ENCODE assay signal across 29 cellular contexts in the genomic region with DNA sequence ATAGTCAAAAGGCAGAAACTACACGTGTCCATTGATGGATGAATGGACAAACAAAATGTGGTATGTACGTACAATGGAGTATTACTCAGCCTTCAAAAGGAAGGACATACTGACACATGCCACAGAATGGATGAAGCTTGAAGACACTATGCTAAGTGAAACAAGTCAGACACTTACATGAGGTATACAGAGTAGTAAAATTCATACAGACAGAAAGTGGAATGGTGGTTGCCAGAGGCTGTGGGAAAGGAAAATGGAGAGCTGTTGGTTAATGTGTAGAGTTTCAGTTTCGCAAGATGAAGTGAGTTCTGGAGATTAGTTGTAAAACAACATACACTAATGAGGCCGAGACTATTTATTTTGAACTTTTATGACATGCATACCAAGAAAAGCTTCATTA.
"Had no signal": no experiment of that assay in that cellular context is flagged by ENCODE, and none has a peak within 500 bp of the region (broad histone marks: within the 10 kb centered on the region; RNA-seq: fewer than 3 reads in every experiment).

No MANE protein-coding gene starts in this region.

- H3K4me3 Mint-ChIP-seq: immature natural killer cell; naive thymus-derived CD8-positive, alpha-beta T cell; nephron; neural crest cell had no signal

- H3K4me3 ChIP-seq: left lung, lower lobe of right lung, pancreas, prostate gland, skin epidermis, stomach, testis, thyroid gland, transverse colon, upper lobe of left lung had no signal

- H3K9me3 Mint-ChIP-seq: immature natural killer cell, nephron, neural crest cell had no signal

- H3K27ac ChIP-seq: left lung, lower lobe of right lung, pancreas, prostate gland, skin epidermis, stomach, testis, thyroid gland, transverse colon, upper lobe of left lung had no signal

- H3K36me3 Mint-ChIP-seq: immature natural killer cell; naive thymus-derived CD8-positive, alpha-beta T cell had no signal

- H3K4me1 Mint-ChIP-seq: immature natural killer cell; naive thymus-derived CD8-positive, alpha-beta T cell; nephron; neural crest cell had no signal

- H3K4me1 ChIP-seq: left lung, lower lobe of right lung, pancreas, prostate gland, stomach, thyroid gland, transverse colon, upper lobe of left lung had no signal

- H3K27me3 ChIP-seq: left lung, pancreas, stomach, testis, thyroid gland, transverse colon, upper lobe of left lung had no signal

- H3K27ac Mint-ChIP-seq: immature natural killer cell; naive thymus-derived CD8-positive, alpha-beta T cell; nephron had no signal

- H3K9me3 ChIP-seq: left lung, lower lobe of right lung, pancreas, prostate gland, stomach, testis, thyroid gland, transverse colon, upper lobe of left lung had no signal

- H3K36me3 ChIP-seq: left lung, lower lobe of right lung, pancreas, prostate gland, stomach, thyroid gland, transverse colon, upper lobe of left lung had no signal

- DNase-seq: hippocampal formation; immature natural killer cell; kidney; left colon; left lung; lower lobe of right lung; mammary epithelial cell; mesenchymal stem cell; naive thymus-derived CD8-positive, alpha-beta T cell; nucleus accumbens; pancreas; posterior cingulate gyrus; retina; right cardiac atrium; stimulated activated CD4-positive, alpha-beta T cell treated with anti-CD3 and anti-CD28 coated beads, Interleukin-12 subunit alpha, Interleukin-12 subunit beta, amount 100 ng/mL, for 4 hours; stimulated activated CD4-positive, alpha-beta T cell treated with anti-CD3 and anti-CD28 coated beads, Interleukin-15, amount 100 ng/mL, for 24 hours; stimulated activated CD4-positive, alpha-beta T cell treated with anti-CD3 and anti-CD28 coated beads, Interleukin-2, amount 100 ng/mL, for 24 hours; stimulated activated CD4-positive, alpha-beta T cell treated with anti-CD3 and anti-CD28 coated beads, Interleukin-4, amount 100 ng/mL, for 1 hour; stimulated activated naive CD4-positive, alpha-beta T cell; stomach; testis; thyroid gland; transverse colon; upper lobe of left lung had no signal

- ATAC-seq: left colon; left lung; lower lobe of right lung; naive thymus-derived CD8-positive, alpha-beta T cell; pancreas; right cardiac atrium; sciatic nerve had no signal
